Comparison of ENCODE assay signal across 8 cellular contexts in the genomic region with DNA sequence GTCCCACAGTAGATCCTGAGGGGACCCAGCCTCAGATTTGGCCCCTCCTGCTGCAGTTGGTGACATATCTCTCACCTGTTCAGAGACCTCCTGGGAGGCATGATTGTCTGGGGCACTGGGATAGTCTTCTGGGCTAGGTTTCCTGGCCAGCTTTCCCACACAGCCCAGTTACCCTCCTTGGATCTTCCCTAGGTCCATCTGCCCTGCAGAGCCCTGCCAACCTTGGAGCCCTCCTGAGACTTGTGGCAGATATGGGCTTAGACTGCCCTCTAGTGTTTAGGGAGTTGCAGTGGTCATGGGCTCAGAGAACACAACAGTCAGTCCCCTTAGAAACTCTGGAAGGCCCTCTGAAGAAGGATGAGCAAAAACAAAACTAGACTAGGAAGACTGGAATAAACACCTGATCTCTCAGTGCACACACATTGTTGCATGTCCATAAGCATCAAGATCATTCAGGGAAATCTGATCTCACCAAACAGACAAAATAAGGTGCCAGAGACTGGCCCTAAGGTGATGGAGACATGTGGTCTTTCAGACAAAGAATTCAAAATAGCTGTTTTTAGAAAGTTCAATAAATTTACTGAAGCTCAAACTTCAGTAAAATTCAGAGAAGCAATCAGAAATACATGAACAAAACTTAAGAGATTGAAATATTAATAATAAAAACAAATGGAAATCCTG.
DNase-seq lines count a peak whose midpoint lies in the region; ATAC-seq and TF ChIP-seq lines count a peak whose summit lies in the region.

No MANE protein-coding gene starts in this region.

- no peaks in the 10 kb centered on the region for H3K9me2 ChIP-seq in GM23338 (ENCODE audit: insufficient read depth)

- TF ChIP-seq CTCF in GM23338 (conservative IDR thresholded peaks at IDR 0.05; ENCODE audit: low read depth in 2 of 2) (peak; percentile 89 to 96), WERI-Rb-1 (IDR thresholded peaks at IDR 0.05; ENCODE audit: low read depth, low read length) (peak; percentile 88)

- H3K4me3 ChIP-seq in GM23338: no peak overlapping the region
- no peak overlapping the region for H3K4me3 ChIP-seq in WERI-Rb-1 (ENCODE audit: low read depth, low read length)

- peak; percentile 100 for ATAC-seq in GM23338

- no peak overlapping the region for H3K27ac Mint-ChIP-seq in GM23338

- no peaks in the 10 kb centered on the region for H3F3A ChIP-seq in GM23338 (replicated peaks; ENCODE audit: low read depth)

- H3K27ac ChIP-seq in GM23338 (ENCODE audit: low read depth) (no peak overlapping the region), WERI-Rb-1 (no peak overlapping the region)

- H3K4me1 Mint-ChIP-seq in GM23338: no peaks in the 10 kb centered on the region

- no peaks in the 10 kb centered on the region for H4K20me1 ChIP-seq in GM23338 (replicated peaks; ENCODE audit: insufficient read depth)

- no peaks in the 10 kb centered on the region for H3K9me3 ChIP-seq in WERI-Rb-1 (ENCODE audit: severe bottlenecking)

- H3K4me1 ChIP-seq in GM23338 (ENCODE audit: insufficient read depth): no peaks in the 10 kb centered on the region

- H3K36me3 Mint-ChIP-seq in GM23338 (ENCODE audit: low read depth): no peaks in the 10 kb centered on the region

- H3K27me3 Mint-ChIP-seq in GM23338 (ENCODE audit: insufficient read depth, low read depth, poor library complexity): no peaks in the 10 kb centered on the region

- no peak overlapping the region for H2AFZ ChIP-seq in GM23338

- no peaks in the 10 kb centered on the region for H3K79me2 ChIP-seq in GM23338 (replicated peaks; ENCODE audit: insufficient read depth)

- H3K36me3 ChIP-seq in GM23338 (ENCODE audit: insufficient read depth) (no peaks in the 10 kb centered on the region), WERI-Rb-1 (no peaks in the 10 kb centered on the region)

- H3K4me2 ChIP-seq in GM23338: no peak overlapping the region

- no peak overlapping the region for H3K4me3 Mint-ChIP-seq in GM23338

- no peaks in the 10 kb centered on the region for H3K27me3 ChIP-seq in GM23338 (ENCODE audit: insufficient read depth)
- H3K27me3 ChIP-seq in WERI-Rb-1 (ENCODE audit: insufficient read depth, low read depth, severe bottlenecking): no peaks in the 10 kb centered on the region

- no peaks in the 10 kb centered on the region for H3K9me3 Mint-ChIP-seq in GM23338

- peak; percentile 48 for DNase-seq in activated effector memory CD4-positive, alpha-beta T cell treated with anti-CD3 and anti-CD28 coated beads, Interleukin-2, amount 50 U/mL, for 16 hours
- no peak for DNase-seq in activated effector memory CD4-positive, alpha-beta T cell treated with Interleukin-2 at 50 U/mL for 16 hours
- DNase-seq in GM23338 (ENCODE audit: low spot score) (peak; percentile 89), HuH-7.5 (ENCODE audit: low spot score) (peak; percentile 38), WERI-Rb-1 (peak; percentile 64), kidney glomerular epithelial cell (lab: John Stamatoyannopoulos, UW) (peak; percentile 39), inferior parietal cortex (ENCODE audit: extremely low spot score) (no peak), NCI-H1048 (lab: John Stamatoyannopoulos, UW) (no peak)

TF ChIP-seq in GM23338, 12 proteins besides CTCF, POLR2A, EP300 and RAD21:
- TF ChIP-seq, protein P1, sequence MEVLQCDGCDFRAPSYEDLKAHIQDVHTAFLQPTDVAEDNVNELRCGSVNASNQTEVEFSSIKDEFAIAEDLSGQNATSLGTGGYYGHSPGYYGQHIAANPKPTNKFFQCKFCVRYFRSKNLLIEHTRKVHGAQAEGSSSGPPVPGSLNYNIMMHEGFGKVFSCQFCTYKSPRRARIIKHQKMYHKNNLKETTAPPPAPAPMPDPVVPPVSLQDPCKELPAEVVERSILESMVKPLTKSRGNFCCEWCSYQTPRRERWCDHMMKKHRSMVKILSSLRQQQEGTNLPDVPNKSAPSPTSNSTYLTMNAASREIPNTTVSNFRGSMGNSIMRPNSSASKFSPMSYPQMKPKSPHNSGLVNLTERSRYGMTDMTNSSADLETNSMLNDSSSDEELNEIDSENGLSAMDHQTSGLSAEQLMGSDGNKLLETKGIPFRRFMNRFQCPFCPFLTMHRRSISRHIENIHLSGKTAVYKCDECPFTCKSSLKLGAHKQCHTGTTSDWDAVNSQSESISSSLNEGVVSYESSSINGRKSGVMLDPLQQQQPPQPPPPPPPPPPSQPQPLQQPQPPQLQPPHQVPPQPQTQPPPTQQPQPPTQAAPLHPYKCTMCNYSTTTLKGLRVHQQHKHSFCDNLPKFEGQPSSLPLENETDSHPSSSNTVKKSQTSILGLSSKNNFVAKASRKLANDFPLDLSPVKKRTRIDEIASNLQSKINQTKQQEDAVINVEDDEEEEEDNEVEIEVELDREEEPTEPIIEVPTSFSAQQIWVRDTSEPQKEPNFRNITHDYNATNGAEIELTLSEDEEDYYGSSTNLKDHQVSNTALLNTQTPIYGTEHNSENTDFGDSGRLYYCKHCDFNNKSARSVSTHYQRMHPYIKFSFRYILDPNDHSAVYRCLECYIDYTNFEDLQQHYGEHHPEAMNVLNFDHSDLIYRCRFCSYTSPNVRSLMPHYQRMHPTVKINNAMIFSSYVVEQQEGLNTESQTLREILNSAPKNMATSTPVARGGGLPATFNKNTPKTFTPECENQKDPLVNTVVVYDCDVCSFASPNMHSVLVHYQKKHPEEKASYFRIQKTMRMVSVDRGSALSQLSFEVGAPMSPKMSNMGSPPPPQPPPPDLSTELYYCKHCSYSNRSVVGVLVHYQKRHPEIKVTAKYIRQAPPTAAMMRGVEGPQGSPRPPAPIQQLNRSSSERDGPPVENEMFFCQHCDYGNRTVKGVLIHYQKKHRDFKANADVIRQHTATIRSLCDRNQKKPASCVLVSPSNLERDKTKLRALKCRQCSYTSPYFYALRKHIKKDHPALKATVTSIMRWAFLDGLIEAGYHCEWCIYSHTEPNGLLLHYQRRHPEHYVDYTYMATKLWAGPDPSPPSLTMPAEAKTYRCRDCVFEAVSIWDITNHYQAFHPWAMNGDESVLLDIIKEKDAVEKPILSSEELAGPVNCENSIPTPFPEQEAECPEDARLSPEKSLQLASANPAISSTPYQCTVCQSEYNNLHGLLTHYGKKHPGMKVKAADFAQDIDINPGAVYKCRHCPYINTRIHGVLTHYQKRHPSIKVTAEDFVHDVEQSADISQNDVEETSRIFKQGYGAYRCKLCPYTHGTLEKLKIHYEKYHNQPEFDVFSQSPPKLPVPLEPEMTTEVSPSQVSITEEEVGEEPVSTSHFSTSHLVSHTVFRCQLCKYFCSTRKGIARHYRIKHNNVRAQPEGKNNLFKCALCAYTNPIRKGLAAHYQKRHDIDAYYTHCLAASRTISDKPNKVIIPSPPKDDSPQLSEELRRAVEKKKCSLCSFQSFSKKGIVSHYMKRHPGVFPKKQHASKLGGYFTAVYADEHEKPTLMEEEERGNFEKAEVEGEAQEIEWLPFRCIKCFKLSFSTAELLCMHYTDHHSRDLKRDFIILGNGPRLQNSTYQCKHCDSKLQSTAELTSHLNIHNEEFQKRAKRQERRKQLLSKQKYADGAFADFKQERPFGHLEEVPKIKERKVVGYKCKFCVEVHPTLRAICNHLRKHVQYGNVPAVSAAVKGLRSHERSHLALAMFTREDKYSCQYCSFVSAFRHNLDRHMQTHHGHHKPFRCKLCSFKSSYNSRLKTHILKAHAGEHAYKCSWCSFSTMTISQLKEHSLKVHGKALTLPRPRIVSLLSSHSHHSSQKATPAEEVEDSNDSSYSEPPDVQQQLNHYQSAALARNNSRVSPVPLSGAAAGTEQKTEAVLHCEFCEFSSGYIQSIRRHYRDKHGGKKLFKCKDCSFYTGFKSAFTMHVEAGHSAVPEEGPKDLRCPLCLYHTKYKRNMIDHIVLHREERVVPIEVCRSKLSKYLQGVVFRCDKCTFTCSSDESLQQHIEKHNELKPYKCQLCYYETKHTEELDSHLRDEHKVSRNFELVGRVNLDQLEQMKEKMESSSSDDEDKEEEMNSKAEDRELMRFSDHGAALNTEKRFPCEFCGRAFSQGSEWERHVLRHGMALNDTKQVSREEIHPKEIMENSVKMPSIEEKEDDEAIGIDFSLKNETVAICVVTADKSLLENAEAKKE (CRISPR knock-in tag; IDR thresholded peaks at IDR 0.05): 0 out of 2 replicates have a peak, but pooled peaks have one; percentile 41
- TF ChIP-seq ZNF331 (CRISPR knock-in tag; IDR thresholded peaks at IDR 0.05; ENCODE audit: low read depth) (peak; percentile 94), ZNF114 (CRISPR knock-in tag; IDR thresholded peaks at IDR 0.05) (no peak)

Comparison
In these comparisons a context has a peak if more than half of its experiments do, and no peak if none do; other contexts are left out.
1. DNase-seq: peak in activated effector memory CD4-positive, alpha-beta T cell treated with anti-CD3 and anti-CD28 coated beads, Interleukin-2, amount 50 U/mL, for 16 hours (single experiment), GM23338 (single experiment), HuH-7.5 (single experiment), WERI-Rb-1 (single experiment) and kidney glomerular epithelial cell (single experiment); none in activated effector memory CD4-positive, alpha-beta T cell treated with Interleukin-2 at 50 U/mL for 16 hours (single experiment), inferior parietal cortex (single experiment) and NCI-H1048 (single experiment).